ENCODE assay signal across 8 cellular contexts in the genomic region with DNA sequence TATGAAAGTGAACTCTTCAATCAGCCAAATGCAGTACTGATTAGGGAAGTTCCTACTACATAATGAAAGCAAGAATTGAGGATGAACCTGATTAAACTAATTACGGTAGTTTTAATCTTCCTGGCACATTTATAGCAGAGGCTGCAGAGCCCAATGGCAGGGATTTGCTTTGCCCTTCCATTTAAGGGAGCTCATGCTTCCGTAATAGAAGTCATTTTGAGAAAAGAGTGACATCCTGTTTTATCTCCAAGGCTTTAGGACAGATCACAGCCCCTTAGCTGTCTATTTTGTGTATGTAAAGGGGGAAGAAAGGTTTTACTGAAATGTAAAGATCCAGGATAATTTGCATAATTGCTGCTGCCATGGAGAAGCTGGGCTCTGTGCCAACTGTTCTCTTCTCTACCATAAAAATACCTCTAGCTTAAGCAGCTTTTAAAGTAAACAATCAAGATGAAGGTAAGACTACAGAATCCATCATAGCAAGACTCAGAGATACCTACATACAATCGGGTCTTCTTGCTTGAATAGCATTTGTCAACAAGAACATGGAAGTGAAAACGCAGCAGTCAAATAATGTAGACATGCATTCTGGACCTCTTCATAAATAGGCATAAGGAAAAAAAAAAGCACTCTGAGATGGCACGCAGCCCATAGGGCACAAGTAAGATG.
DNase-seq lines count a peak whose midpoint lies in the region; ATAC-seq and TF ChIP-seq lines count a peak whose summit lies in the region.

No MANE protein-coding gene starts in this region.

- POLR2A ChIA-PET in activated B cell treated with CpG ODN at 0.5 μM for 24 hours (lab: Charles Lee): interaction anchor here (0.7 to 2.0 kb wide), 10 partner anchors 28 to 359 kb away, joined by 3 to 15 read pairs (median 3); a partner anchor contains a TSS

- peaks cover 57% of the 10 kb centered on the region for H3K4me1 Mint-ChIP-seq in activated B cell treated with CpG ODN at 0.5 μM for 24 hours

- H3K27me3 Mint-ChIP-seq in activated B cell treated with CpG ODN at 0.5 μM for 24 hours: no peaks in the 10 kb centered on the region

- peak; percentile 22 to 52 for ATAC-seq in activated naive CD4-positive, alpha-beta T cell treated with anti-CD3 and anti-CD28 coated beads, Interleukin-2, amount 50 U/mL, for 72 hours
- ATAC-seq in activated B cell treated with CpG ODN at 0.5 μM for 24 hours (ENCODE audit: low read depth) (peak; percentile 74), GM19455 (IDR thresholded peaks at IDR 0.05; ENCODE audit: unreplicated experiment) (no peak)

- H3K27ac Mint-ChIP-seq in activated naive CD4-positive, alpha-beta T cell treated with anti-CD3 and anti-CD28 coated beads, Interleukin-2, amount 50 U/mL, for 72 hours: no peak overlapping the region
- H3K27ac Mint-ChIP-seq in activated B cell treated with CpG ODN at 0.5 μM for 24 hours: peak overlapping the region; percentile 84

- intact Hi-C loops in activated B cell treated with CpG ODN at 0.5 μM for 24 hours (cut with micrococcal nuclease): loop anchor here (1.0 to 5.0 kb wide), 4 partner anchors 33 to 176 kb away; no protein-coding TSS in a partner anchor

- H3K4me3 Mint-ChIP-seq in activated B cell treated with CpG ODN at 0.5 μM for 24 hours: peak overlapping the region; percentile 72

- TF ChIP-seq CTCF in activated B cell treated with CpG ODN at 0.5 μM for 24 hours (IDR thresholded peaks at IDR 0.05): no peak

- no peak for DNase-seq in activated naive CD4-positive, alpha-beta T cell treated with anti-CD3 and anti-CD28 coated beads, Interleukin-2, amount 50 U/mL, for 72 hours (ENCODE audit: low spot score in 2 of 2)
- no peak for DNase-seq in activated naive CD4-positive, alpha-beta T cell treated with anti-CD3 and anti-CD28 coated beads, Interleukin-2, amount 50 U/mL, for 16 hours
- DNase-seq in NCI-H187 treated with DMSO at 0.1 percent for 48 hours (lab: John Stamatoyannopoulos, UW) (peak; percentile 97), activated B cell treated with CpG ODN at 0.5 μM for 24 hours (no peak), middle frontal gyrus (ENCODE audit: extremely low spot score, low spot score) (peak; percentile 15)
- DNase-seq in activated CD4-positive, alpha-beta T cell treated with anti-CD3 and anti-CD28 coated beads for 48 hours: no peak
- DNase-seq in activated CD8-positive, alpha-beta memory T cell treated with anti-CD3 and anti-CD28 coated beads, Interleukin-2, amount 50 U/mL, for 48 hours: no peak

- H3K9me3 Mint-ChIP-seq in activated naive CD4-positive, alpha-beta T cell treated with anti-CD3 and anti-CD28 coated beads, Interleukin-2, amount 50 U/mL, for 72 hours: no peaks in the 10 kb centered on the region
- H3K9me3 Mint-ChIP-seq in activated B cell treated with CpG ODN at 0.5 μM for 24 hours: no peaks in the 10 kb centered on the region

- CTCF ChIA-PET in activated B cell treated with CpG ODN at 0.5 μM for 24 hours (lab: Charles Lee): interaction anchor here (1.5 to 5.8 kb wide), 2 partner anchors 32 to 249 kb away, joined by 3 to 47 read pairs; no protein-coding TSS in a partner anchor

- no peaks in the 10 kb centered on the region for H3K36me3 Mint-ChIP-seq in activated naive CD4-positive, alpha-beta T cell treated with anti-CD3 and anti-CD28 coated beads, Interleukin-2, amount 50 U/mL, for 72 hours
- H3K36me3 Mint-ChIP-seq in activated B cell treated with CpG ODN at 0.5 μM for 24 hours (ENCODE audit: low read depth): peaks cover 2% of the 10 kb centered on the region

Comparison
In these comparisons a context has a peak if more than half of its experiments do, and no peak if none do; other contexts are left out.
1. DNase-seq: peak in NCI-H187 treated with DMSO at 0.1 percent for 48 hours (single experiment) and middle frontal gyrus (single experiment); none in activated naive CD4-positive, alpha-beta T cell treated with anti-CD3 and anti-CD28 coated beads, Interleukin-2, amount 50 U/mL, for 72 hours (0 of 2), activated naive CD4-positive, alpha-beta T cell treated with anti-CD3 and anti-CD28 coated beads, Interleukin-2, amount 50 U/mL, for 16 hours (single experiment), activated B cell treated with CpG ODN at 0.5 μM for 24 hours (single experiment), activated CD4-positive, alpha-beta T cell treated with anti-CD3 and anti-CD28 coated beads for 48 hours (single experiment) and activated CD8-positive, alpha-beta memory T cell treated with anti-CD3 and anti-CD28 coated beads, Interleukin-2, amount 50 U/mL, for 48 hours (single experiment).